Comparison of ENCODE assay signal across 13 cellular contexts in genomic region chr1:246151796-246152434, GRCh38.
DNase-seq lines count a peak whose midpoint lies in the region; ATAC-seq lines count a peak whose summit lies in the region.
"Had no signal": no experiment of that assay in that cellular context is flagged by ENCODE, and none has a peak within 500 bp of the region (broad histone marks: within the 10 kb centered on the region; RNA-seq: fewer than 3 reads in every experiment).

No MANE protein-coding gene starts in this region.

- H3K4me1 ChIP-seq in mesendoderm (ENCODE audit: control insufficient read depth, low read depth, low read length), result no peaks in the 10 kb centered on the region
- H3K4me1 ChIP-seq: pancreas had no signal

- no peak overlapping the region for H4K5ac ChIP-seq in mesendoderm (ENCODE audit: low read length)

- H3K79me1 ChIP-seq in mesendoderm (ENCODE audit: low read length), result no peaks in the 10 kb centered on the region

- H3K36me3 ChIP-seq in mesendoderm (ENCODE audit: control insufficient read depth, insufficient read depth, low read length), result no peaks in the 10 kb centered on the region
- H3K36me3 ChIP-seq: pancreas had no signal

- H3K56ac ChIP-seq in mesendoderm (ENCODE audit: low read length), result no peak overlapping the region

- H3K23ac ChIP-seq in mesendoderm (ENCODE audit: low read length), result no peak overlapping the region

- H2BK5ac ChIP-seq in mesendoderm (ENCODE audit: low read length), result no peak overlapping the region

- DNase-seq in DMS79 (lab: John Stamatoyannopoulos, UW) (peak; percentile 84), NCI-H146 (lab: John Stamatoyannopoulos, UW) (peak; percentile 69), amniotic epithelial cell (ENCODE audit: low read depth) (peak; percentile 18), mesendoderm (peak; percentile 67)
- no peak for DNase-seq in activated CD8-positive, alpha-beta memory T cell treated with anti-CD3 and anti-CD28 coated beads for 24 hours
- DNase-seq in stimulated activated CD4-positive, alpha-beta T cell treated with anti-CD3 and anti-CD28 coated beads, Interleukin-4, amount 100 ng/mL, for 4 hours, result no peak
- DNase-seq: activated CD8-positive, alpha-beta memory T cell treated with anti-CD3 and anti-CD28 coated beads, Interleukin-2, amount 50 U/mL, for 48 hours; effector CD8-positive, alpha-beta T cell; NCI-H1436; pancreas had no signal

- no peak for ATAC-seq in HG03045 (IDR thresholded peaks at IDR 0.05; ENCODE audit: unreplicated experiment)
- no peak for ATAC-seq in HG02938 (IDR thresholded peaks at IDR 0.05; ENCODE audit: unreplicated experiment)

- H3K9ac ChIP-seq in mesendoderm (ENCODE audit: low read length), result no peak overlapping the region

- H3K4me2 ChIP-seq in mesendoderm (ENCODE audit: low read length), result no peak overlapping the region

- H2BK120ac ChIP-seq in mesendoderm (ENCODE audit: low read depth, low read length), result no peak overlapping the region

- H2AK5ac ChIP-seq in mesendoderm (ENCODE audit: low read length), result no peak overlapping the region

- H3K4ac ChIP-seq in mesendoderm (ENCODE audit: low read depth, low read length), result no peak overlapping the region

- H4K8ac ChIP-seq in mesendoderm (ENCODE audit: low read depth, low read length), result no peak overlapping the region

- no peak overlapping the region for H3K18ac ChIP-seq in mesendoderm (ENCODE audit: low read length)

- WGBS in mesendoderm (ENCODE audit: extremely low coverage, insufficient coverage, low lambda C conversion rate), result no CpG with 5 or more reads among the region's 6 CpGs

- no peaks in the 10 kb centered on the region for H3K27me3 ChIP-seq in mesendoderm (ENCODE audit: insufficient read depth, low read length, poor library complexity)
- H3K27me3 ChIP-seq: pancreas had no signal

- H2BK15ac ChIP-seq in mesendoderm (replicated peaks; ENCODE audit: low read depth), result no peak overlapping the region

- no peak overlapping the region for H3K4me3 ChIP-seq in mesendoderm (ENCODE audit: low read length)
- H3K4me3 ChIP-seq: lung, pancreas had no signal

- H3K27ac ChIP-seq in mesendoderm (ENCODE audit: low read depth, low read length), result no peak overlapping the region
- H3K27ac ChIP-seq: pancreas had no signal

- no peaks in the 10 kb centered on the region for H3K79me2 ChIP-seq in mesendoderm (ENCODE audit: control insufficient read depth, insufficient read depth, low read length)

Comparison
In these comparisons a context has a peak if more than half of its experiments do, and no peak if none do; other contexts are left out.
1. DNase-seq: peak in DMS79 (single experiment), NCI-H146 (single experiment), amniotic epithelial cell (single experiment) and mesendoderm (single experiment); none in activated CD8-positive, alpha-beta memory T cell treated with anti-CD3 and anti-CD28 coated beads for 24 hours (single experiment) and stimulated activated CD4-positive, alpha-beta T cell treated with anti-CD3 and anti-CD28 coated beads, Interleukin-4, amount 100 ng/mL, for 4 hours (0 of 2).